In the genomic region with DNA sequence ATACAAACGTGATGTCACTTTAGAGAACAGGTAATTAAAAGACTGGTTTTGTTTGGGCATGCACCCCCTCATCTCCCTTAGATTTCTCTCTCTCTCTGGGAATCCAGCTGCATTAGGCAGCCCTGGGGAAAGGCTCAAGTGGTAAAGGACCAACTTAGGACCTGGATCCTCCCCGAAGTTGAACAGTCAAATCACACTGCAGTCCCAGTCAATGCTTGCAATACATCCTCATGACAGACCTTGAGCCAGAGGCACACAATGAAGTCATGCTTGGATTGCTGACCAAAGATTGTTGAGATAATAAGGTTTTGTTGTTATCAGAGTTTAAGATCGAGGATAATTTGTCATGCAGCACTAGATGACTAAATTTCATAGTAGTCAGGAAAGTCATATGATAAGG, we compare ENCODE assay signal across 1 cellular context.
TF ChIP-seq lines count a peak whose summit lies in the region.

No MANE protein-coding gene starts in this region.

TF ChIP-seq in H1, 55 proteins besides CTCF, POLR2A, EP300 and RAD21 (continued from another document):
- TF ChIP-seq, protein P1, sequence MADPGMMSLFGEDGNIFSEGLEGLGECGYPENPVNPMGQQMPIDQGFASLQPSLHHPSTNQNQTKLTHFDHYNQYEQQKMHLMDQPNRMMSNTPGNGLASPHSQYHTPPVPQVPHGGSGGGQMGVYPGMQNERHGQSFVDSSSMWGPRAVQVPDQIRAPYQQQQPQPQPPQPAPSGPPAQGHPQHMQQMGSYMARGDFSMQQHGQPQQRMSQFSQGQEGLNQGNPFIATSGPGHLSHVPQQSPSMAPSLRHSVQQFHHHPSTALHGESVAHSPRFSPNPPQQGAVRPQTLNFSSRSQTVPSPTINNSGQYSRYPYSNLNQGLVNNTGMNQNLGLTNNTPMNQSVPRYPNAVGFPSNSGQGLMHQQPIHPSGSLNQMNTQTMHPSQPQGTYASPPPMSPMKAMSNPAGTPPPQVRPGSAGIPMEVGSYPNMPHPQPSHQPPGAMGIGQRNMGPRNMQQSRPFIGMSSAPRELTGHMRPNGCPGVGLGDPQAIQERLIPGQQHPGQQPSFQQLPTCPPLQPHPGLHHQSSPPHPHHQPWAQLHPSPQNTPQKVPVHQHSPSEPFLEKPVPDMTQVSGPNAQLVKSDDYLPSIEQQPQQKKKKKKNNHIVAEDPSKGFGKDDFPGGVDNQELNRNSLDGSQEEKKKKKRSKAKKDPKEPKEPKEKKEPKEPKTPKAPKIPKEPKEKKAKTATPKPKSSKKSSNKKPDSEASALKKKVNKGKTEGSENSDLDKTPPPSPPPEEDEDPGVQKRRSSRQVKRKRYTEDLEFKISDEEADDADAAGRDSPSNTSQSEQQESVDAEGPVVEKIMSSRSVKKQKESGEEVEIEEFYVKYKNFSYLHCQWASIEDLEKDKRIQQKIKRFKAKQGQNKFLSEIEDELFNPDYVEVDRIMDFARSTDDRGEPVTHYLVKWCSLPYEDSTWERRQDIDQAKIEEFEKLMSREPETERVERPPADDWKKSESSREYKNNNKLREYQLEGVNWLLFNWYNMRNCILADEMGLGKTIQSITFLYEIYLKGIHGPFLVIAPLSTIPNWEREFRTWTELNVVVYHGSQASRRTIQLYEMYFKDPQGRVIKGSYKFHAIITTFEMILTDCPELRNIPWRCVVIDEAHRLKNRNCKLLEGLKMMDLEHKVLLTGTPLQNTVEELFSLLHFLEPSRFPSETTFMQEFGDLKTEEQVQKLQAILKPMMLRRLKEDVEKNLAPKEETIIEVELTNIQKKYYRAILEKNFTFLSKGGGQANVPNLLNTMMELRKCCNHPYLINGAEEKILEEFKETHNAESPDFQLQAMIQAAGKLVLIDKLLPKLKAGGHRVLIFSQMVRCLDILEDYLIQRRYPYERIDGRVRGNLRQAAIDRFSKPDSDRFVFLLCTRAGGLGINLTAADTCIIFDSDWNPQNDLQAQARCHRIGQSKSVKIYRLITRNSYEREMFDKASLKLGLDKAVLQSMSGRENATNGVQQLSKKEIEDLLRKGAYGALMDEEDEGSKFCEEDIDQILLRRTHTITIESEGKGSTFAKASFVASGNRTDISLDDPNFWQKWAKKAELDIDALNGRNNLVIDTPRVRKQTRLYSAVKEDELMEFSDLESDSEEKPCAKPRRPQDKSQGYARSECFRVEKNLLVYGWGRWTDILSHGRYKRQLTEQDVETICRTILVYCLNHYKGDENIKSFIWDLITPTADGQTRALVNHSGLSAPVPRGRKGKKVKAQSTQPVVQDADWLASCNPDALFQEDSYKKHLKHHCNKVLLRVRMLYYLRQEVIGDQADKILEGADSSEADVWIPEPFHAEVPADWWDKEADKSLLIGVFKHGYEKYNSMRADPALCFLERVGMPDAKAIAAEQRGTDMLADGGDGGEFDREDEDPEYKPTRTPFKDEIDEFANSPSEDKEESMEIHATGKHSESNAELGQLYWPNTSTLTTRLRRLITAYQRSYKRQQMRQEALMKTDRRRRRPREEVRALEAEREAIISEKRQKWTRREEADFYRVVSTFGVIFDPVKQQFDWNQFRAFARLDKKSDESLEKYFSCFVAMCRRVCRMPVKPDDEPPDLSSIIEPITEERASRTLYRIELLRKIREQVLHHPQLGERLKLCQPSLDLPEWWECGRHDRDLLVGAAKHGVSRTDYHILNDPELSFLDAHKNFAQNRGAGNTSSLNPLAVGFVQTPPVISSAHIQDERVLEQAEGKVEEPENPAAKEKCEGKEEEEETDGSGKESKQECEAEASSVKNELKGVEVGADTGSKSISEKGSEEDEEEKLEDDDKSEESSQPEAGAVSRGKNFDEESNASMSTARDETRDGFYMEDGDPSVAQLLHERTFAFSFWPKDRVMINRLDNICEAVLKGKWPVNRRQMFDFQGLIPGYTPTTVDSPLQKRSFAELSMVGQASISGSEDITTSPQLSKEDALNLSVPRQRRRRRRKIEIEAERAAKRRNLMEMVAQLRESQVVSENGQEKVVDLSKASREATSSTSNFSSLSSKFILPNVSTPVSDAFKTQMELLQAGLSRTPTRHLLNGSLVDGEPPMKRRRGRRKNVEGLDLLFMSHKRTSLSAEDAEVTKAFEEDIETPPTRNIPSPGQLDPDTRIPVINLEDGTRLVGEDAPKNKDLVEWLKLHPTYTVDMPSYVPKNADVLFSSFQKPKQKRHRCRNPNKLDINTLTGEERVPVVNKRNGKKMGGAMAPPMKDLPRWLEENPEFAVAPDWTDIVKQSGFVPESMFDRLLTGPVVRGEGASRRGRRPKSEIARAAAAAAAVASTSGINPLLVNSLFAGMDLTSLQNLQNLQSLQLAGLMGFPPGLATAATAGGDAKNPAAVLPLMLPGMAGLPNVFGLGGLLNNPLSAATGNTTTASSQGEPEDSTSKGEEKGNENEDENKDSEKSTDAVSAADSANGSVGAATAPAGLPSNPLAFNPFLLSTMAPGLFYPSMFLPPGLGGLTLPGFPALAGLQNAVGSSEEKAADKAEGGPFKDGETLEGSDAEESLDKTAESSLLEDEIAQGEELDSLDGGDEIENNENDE (IDR thresholded peaks at IDR 0.05; ENCODE audit: insufficient replicate concordance, low read length): no peak
- TF ChIP-seq KDM1A (IDR thresholded peaks at IDR 0.05; ENCODE audit: borderline replicate concordance, low read length): no peak
- no peak for TF ChIP-seq SP4 (IDR thresholded peaks at IDR 0.05; ENCODE audit: low read length)
- TF ChIP-seq, protein P2, sequence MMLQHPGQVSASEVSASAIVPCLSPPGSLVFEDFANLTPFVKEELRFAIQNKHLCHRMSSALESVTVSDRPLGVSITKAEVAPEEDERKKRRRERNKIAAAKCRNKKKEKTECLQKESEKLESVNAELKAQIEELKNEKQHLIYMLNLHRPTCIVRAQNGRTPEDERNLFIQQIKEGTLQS (IDR thresholded peaks at IDR 0.05; ENCODE audit: insufficient read depth, low read depth, low read length): no peak
